Comparison of ENCODE assay signal across 21 cellular contexts in genomic region chr1:29963946-29964345, GRCh38.
"Had no signal": no experiment of that assay in that cellular context is flagged by ENCODE, and none has a peak within 500 bp of the region (broad histone marks: within the 10 kb centered on the region; RNA-seq: fewer than 3 reads in every experiment).

No MANE protein-coding gene starts in this region.

- H3K36me3 ChIP-seq: breast epithelium, esophagus muscularis mucosa, spleen, transverse colon had no signal

- H3K4me3 ChIP-seq: breast epithelium, esophagus muscularis mucosa, spleen, testis, transverse colon had no signal

- H3K4me1 ChIP-seq: breast epithelium, esophagus muscularis mucosa, foreskin keratinocyte, spleen, testis, transverse colon had no signal

- DNase-seq: activated CD4-positive, alpha-beta memory T cell treated with anti-CD3 and anti-CD28 coated beads, Interleukin-2, amount 10 ng/mL, durations not matched to agents 7 days and 5 days; activated CD4-positive, alpha-beta T cell treated with anti-CD3 and anti-CD28 coated beads for 1 hour; activated CD4-positive, alpha-beta T cell treated with anti-CD3 and anti-CD28 coated beads, Interleukin-2, amount 10 ng/mL, durations not matched to agents 7 days and 5 days; activated gamma-delta T cell; activated naive CD4-positive, alpha-beta T cell treated with anti-CD3 and anti-CD28 coated beads, Interleukin-2, amount 10 ng/mL, durations not matched to agents 7 days and 5 days; activated naive CD8-positive, alpha-beta T cell treated with anti-CD3 and anti-CD28 coated beads, Interleukin-2, amount 10 ng/mL, durations not matched to agents 7 days and 5 days; amniotic stem cell; central memory CD4-positive, alpha-beta T cell; foreskin keratinocyte; mammary epithelial cell; naive B cell; nephron progenitor cell; occipital lobe; right cardiac atrium; spleen; stimulated activated naive CD4-positive, alpha-beta T cell; T-helper 2 cell; testis; transverse colon had no signal

- H3K27ac ChIP-seq: breast epithelium, esophagus muscularis mucosa, foreskin keratinocyte, spleen, testis, transverse colon had no signal

- ATAC-seq: foreskin keratinocyte, right cardiac atrium had no signal

- H3K9me3 ChIP-seq: breast epithelium, esophagus muscularis mucosa, testis, transverse colon had no signal

- H3K27me3 ChIP-seq: testis had no signal
